8 cellular contexts compared by ENCODE assay signal in genomic region chr22:21735198-21736083, GRCh38. TPM values are rescaled to one million over a fixed set of nuclear protein-coding genes. Genes with fewer than 3 reads are reported as not detected.
A peak's percentile ranks its signal among the peaks of the same experiment; 100 is the strongest.
DNase-seq lines count a peak whose midpoint lies in the region; ATAC-seq and TF ChIP-seq lines count a peak whose summit lies in the region.

Gene YPEL1 (minus strand): TSS chr22:21735794. CDS start chr22:21710744, 25,050 bp downstream.

- H3K36me3 ChIP-seq in ascending aorta (no peaks in the 10 kb centered on the region), psoas muscle (ENCODE audit: insufficient read depth in 1 of 2, low read depth in 1 of 2) (peaks cover 0 to 6% of the 10 kb centered on the region in 2 donors), urinary bladder (ENCODE audit: insufficient read depth) (no peaks in the 10 kb centered on the region)

- H3K27ac ChIP-seq in ascending aorta (peak within 1 kb of the TSS; percentile 58 to 72), right cardiac atrium (ENCODE audit: low read length) (peak within 1 kb of the TSS; percentile 85), psoas muscle (peak within 1 kb of the TSS; percentile 92), urinary bladder (ENCODE audit: low read depth) (peak within 1 kb of the TSS; percentile 29)

- no peaks in the 10 kb centered on the region for H3K9me3 ChIP-seq in ascending aorta
- no peaks in the 10 kb centered on the region for H3K9me3 ChIP-seq in right cardiac atrium (ENCODE audit: control insufficient read depth, low read length)
- no peaks in the 10 kb centered on the region for H3K9me3 ChIP-seq in psoas muscle

- DNase-seq in NCI-H146 treated with DMSO at 0.1 percent for 48 hours (lab: John Stamatoyannopoulos, UW; ENCODE audit: unreplicated experiment) (peak; percentile 68), T-helper 2 cell (peak; percentile 90 to 99 (median 95)), ascending aorta (ENCODE audit: low spot score in 2 of 2) (peak; percentile 91 to 98), right cardiac atrium (peak; percentile 97 to 99 (median 99)), psoas muscle (peak; percentile 98)

- WGBS in right cardiac atrium, result under 1% methylated on average over 102 of the region's 102 CpGs
- WGBS in psoas muscle, 3 donors, result 0 to 1% (median 0%) methylated on average over 41 to 102 of the region's 102 CpGs
- under 1% methylated on average over 102 of the region's 102 CpGs for WGBS in urinary bladder

- H3K27me3 ChIP-seq in ascending aorta (no peaks in the 10 kb centered on the region), right cardiac atrium (ENCODE audit: control insufficient read depth, insufficient read depth) (no peaks in the 10 kb centered on the region), psoas muscle (ENCODE audit: insufficient read depth in 3 of 3, low read length in 2 of 3) (no peaks in the 10 kb centered on the region)

- H3K4me3 ChIP-seq in ascending aorta, result peak within 1 kb of the TSS; percentile 69 to 78
- peak within 1 kb of the TSS; percentile 94 for H3K4me3 ChIP-seq in right cardiac atrium (ENCODE audit: low read length)
- peak within 1 kb of the TSS; percentile 74 for H3K4me3 ChIP-seq in psoas muscle
- peak within 1 kb of the TSS; percentile 64 for H3K4me3 ChIP-seq in urinary bladder (ENCODE audit: low read depth, low read length)

- H3K4me1 ChIP-seq in ascending aorta, result peaks cover 0 to 7% of the 10 kb centered on the region in 2 donors
- peaks cover 4% of the 10 kb centered on the region for H3K4me1 ChIP-seq in right cardiac atrium (ENCODE audit: control insufficient read depth, insufficient read depth, low read length)
- H3K4me1 ChIP-seq in psoas muscle, result peaks cover 20% of the 10 kb centered on the region
- H3K4me1 ChIP-seq in urinary bladder (ENCODE audit: insufficient read depth), result no peaks in the 10 kb centered on the region

- ATAC-seq in GM18499 (IDR thresholded peaks at IDR 0.05; ENCODE audit: insufficient read depth, unreplicated experiment) (peak; percentile 61), HG02870 (IDR thresholded peaks at IDR 0.05; ENCODE audit: unreplicated experiment) (peak; percentile 82), right cardiac atrium (peak; percentile 99), psoas muscle (peak; percentile 96 to 98 (median 97))

- intact Hi-C loops in ascending aorta (cut with DNase I), result loop anchor here (1.0 to 5.0 kb wide), 4 partner anchors 22 to 203 kb away; partner anchors contain the start of genes MAPK1 and PPIL2
- intact Hi-C loops in right cardiac atrium (cut with DNase I), result no loop called here
- intact Hi-C loops in psoas muscle (cut with DNase I), result loop anchor here in 1 of 2 donors (10.0 kb wide), 2 partner anchors 49 to 129 kb away; partner anchors contain the start of gene MAPK1

- TF ChIP-seq CTCF in ascending aorta (IDR thresholded peaks at IDR 0.05) (peak in 1 of 3 experiments; percentile 8), psoas muscle (IDR thresholded peaks at IDR 0.05) (no peak)

RNA-seq across cellular contexts. Expression of gene YPEL1, which starts in this region (rescaled TPM):
- total RNA-seq in ascending aorta, result 1.1 TPM
- 10 to 100 TPM in 1 of 4 donors, 1 to 10 TPM in 3; 4.7 to 12.5 (median 6.4) TPM for total RNA-seq in right cardiac atrium
- polyA plus RNA-seq in right cardiac atrium, result 4.1 TPM
- total RNA-seq in psoas muscle, result 10 to 100 TPM in 2 of 4 donors, 1 to 10 TPM in 2; 2.9 to 21.9 (median 10.3) TPM
- 1 to 10 TPM in 2 of 3 donors, under 1 TPM in 1; 0.72 to 4.6 (median 3.8) TPM for polyA plus RNA-seq in psoas muscle
- 7.0 TPM for total RNA-seq in urinary bladder
- polyA plus RNA-seq in urinary bladder, result 5.5 TPM

Comparison
In these comparisons a context has a peak if more than half of its experiments do, and no peak if none do; other contexts are left out.
1. Peak in every context shown above with its lines: DNase-seq, ATAC-seq, H3K4me3 ChIP-seq and H3K27ac ChIP-seq.
2. H3K27ac ChIP-seq: peak in every context shown above with its lines; median percentile 92 in psoas muscle; 85 in right cardiac atrium; 65 in ascending aorta; 29 in urinary bladder.